Comparison of ENCODE assay signal across 1 cellular context in the genomic region with DNA sequence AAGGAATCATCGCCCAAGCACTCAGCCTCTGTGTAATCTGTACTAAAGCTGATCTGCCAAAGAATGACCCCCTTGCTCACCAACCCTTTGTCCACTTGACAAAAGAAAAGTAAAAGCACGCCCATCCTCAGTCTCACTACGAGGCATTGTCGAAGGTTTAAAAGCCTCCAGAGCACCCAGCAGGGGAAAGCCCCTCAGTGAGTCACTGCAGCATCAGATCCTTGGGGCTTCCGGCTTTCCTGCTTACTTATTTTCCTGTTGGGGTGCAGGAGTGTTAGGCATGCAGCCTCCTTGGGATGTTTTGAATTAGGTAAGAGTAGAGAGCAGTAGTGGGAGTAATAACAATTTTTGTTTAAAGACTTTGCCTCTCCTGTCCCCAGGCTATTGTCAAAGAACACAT.
TF ChIP-seq lines count a peak whose summit lies in the region.

No MANE protein-coding gene starts in this region.

TF ChIP-seq in SK-N-SH, 30 proteins besides CTCF, POLR2A, EP300 and RAD21 (continued from another document):
- no peak for TF ChIP-seq FOXJ3 (CRISPR knock-in tag; IDR thresholded peaks at IDR 0.05)
TF ChIP-seq in SK-N-SH: peak in this region for 6.
